1 cellular context compared by ENCODE assay signal in genomic region chr7:99127636-99128035, GRCh38.
TF ChIP-seq lines count a peak whose summit lies in the region.

No MANE protein-coding gene starts in this region.

TF ChIP-seq in HepG2, 621 proteins besides CTCF, POLR2A, EP300 and RAD21 (continued from another document):
- TF ChIP-seq ZNF414 (CRISPR knock-in tag; IDR thresholded peaks at IDR 0.05) (no peak), PCBP1 (IDR thresholded peaks at IDR 0.05; ENCODE audit: borderline replicate concordance, low read depth, low read length) (no peak), GMEB2 (CRISPR knock-in tag; IDR thresholded peaks at IDR 0.05; ENCODE audit: low read depth) (no peak), ZNF362 (CRISPR knock-in tag; IDR thresholded peaks at IDR 0.05; ENCODE audit: borderline replicate concordance) (no peak), NFATC3 (CRISPR knock-in tag; IDR thresholded peaks at IDR 0.05) (no peak), JARID2 (CRISPR knock-in tag; IDR thresholded peaks at IDR 0.05; ENCODE audit: insufficient replicate concordance) (no peak), ETV5 (CRISPR knock-in tag; IDR thresholded peaks at IDR 0.05; ENCODE audit: borderline replicate concordance) (no peak), HNRNPLL (IDR thresholded peaks at IDR 0.05; ENCODE audit: low read depth, low read length, poor library complexity, severe bottlenecking) (no peak), ZNF234 (CRISPR knock-in tag; conservative IDR thresholded peaks at IDR 0.05) (no peak)
